In genomic region chr17:45317113-45317820, GRCh38 we compare ENCODE assay signal across 1 cellular context.
A peak's percentile ranks its signal among the peaks of the same experiment; 100 is the strongest.
TF ChIP-seq lines count a peak whose summit lies in the region.

No MANE protein-coding gene starts in this region.

TF ChIP-seq in HEK293, 187 proteins besides CTCF, POLR2A, EP300 and RAD21 (continued from another document):
- TF ChIP-seq, protein P1, sequence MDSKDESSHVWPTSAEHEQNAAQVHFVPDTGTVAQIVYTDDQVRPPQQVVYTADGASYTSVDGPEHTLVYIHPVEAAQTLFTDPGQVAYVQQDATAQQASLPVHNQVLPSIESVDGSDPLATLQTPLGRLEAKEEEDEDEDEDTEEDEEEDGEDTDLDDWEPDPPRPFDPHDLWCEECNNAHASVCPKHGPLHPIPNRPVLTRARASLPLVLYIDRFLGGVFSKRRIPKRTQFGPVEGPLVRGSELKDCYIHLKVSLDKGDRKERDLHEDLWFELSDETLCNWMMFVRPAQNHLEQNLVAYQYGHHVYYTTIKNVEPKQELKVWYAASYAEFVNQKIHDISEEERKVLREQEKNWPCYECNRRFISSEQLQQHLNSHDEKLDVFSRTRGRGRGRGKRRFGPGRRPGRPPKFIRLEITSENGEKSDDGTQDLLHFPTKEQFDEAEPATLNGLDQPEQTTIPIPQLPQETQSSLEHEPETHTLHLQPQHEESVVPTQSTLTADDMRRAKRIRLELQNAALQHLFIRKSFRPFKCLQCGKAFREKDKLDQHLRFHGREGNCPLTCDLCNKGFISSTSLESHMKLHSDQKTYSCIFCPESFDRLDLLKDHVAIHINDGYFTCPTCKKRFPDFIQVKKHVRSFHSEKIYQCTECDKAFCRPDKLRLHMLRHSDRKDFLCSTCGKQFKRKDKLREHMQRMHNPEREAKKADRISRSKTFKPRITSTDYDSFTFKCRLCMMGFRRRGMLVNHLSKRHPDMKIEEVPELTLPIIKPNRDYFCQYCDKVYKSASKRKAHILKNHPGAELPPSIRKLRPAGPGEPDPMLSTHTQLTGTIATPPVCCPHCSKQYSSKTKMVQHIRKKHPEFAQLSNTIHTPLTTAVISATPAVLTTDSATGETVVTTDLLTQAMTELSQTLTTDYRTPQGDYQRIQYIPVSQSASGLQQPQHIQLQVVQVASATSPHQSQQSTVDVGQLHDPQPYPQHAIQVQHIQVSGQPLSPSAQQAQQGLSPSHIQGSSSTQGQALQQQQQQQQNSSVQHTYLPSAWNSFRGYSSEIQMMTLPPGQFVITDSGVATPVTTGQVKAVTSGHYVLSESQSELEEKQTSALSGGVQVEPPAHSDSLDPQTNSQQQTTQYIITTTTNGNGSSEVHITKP (tag by site-specific recombination; IDR thresholded peaks at IDR 0.05), result 0 out of 2 replicates have a peak, but pooled peaks have one; percentile 46
- TF ChIP-seq SP7 (tag by site-specific recombination; IDR thresholded peaks at IDR 0.05), result peak; percentile 56
- TF ChIP-seq ZNF19 (tag by site-specific recombination; IDR thresholded peaks at IDR 0.05; ENCODE audit: low read depth), result no peak
- no peak for TF ChIP-seq ZNF175 (tag by site-specific recombination; IDR thresholded peaks at IDR 0.05)
- no peak for TF ChIP-seq ZNF394 (tag by site-specific recombination; IDR thresholded peaks at IDR 0.05; ENCODE audit: borderline replicate concordance)
- TF ChIP-seq ZNF324 (tag by site-specific recombination; IDR thresholded peaks at IDR 0.05), result no peak
- TF ChIP-seq ZNF549 (tag by site-specific recombination; IDR thresholded peaks at IDR 0.05), result no peak
- TF ChIP-seq ZXDB (tag by site-specific recombination; IDR thresholded peaks at IDR 0.05), result no peak
- TF ChIP-seq GLIS2 (tag by site-specific recombination; IDR thresholded peaks at IDR 0.05), result no peak
- no peak for TF ChIP-seq ZNF624 (tag by site-specific recombination; IDR thresholded peaks at IDR 0.05)
- no peak for TF ChIP-seq ZNF585B (tag by site-specific recombination; IDR thresholded peaks at IDR 0.05)
- TF ChIP-seq PRDM1 (tag by site-specific recombination; IDR thresholded peaks at IDR 0.05), result no peak
- TF ChIP-seq ZNF510 (tag by site-specific recombination; IDR thresholded peaks at IDR 0.05; ENCODE audit: insufficient replicate concordance), result no peak
- TF ChIP-seq FEZF1 (tag by site-specific recombination; IDR thresholded peaks at IDR 0.05), result no peak
- no peak for TF ChIP-seq ZNF677 (tag by site-specific recombination; IDR thresholded peaks at IDR 0.05)
- no peak for TF ChIP-seq SETDB1 (IDR thresholded peaks at IDR 0.05; ENCODE audit: insufficient read length, low read length)
- TF ChIP-seq, protein P2, sequence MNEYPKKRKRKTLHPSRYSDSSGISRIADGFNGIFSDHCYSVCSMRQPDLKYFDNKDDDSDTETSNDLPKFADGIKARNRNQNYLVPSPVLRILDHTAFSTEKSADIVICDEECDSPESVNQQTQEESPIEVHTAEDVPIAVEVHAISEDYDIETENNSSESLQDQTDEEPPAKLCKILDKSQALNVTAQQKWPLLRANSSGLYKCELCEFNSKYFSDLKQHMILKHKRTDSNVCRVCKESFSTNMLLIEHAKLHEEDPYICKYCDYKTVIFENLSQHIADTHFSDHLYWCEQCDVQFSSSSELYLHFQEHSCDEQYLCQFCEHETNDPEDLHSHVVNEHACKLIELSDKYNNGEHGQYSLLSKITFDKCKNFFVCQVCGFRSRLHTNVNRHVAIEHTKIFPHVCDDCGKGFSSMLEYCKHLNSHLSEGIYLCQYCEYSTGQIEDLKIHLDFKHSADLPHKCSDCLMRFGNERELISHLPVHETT (tag by site-specific recombination; IDR thresholded peaks at IDR 0.05), result no peak
- TF ChIP-seq, protein P3, sequence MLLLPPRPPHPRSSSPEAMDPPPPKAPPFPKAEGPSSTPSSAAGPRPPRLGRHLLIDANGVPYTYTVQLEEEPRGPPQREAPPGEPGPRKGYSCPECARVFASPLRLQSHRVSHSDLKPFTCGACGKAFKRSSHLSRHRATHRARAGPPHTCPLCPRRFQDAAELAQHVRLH (tag by site-specific recombination; IDR thresholded peaks at IDR 0.05), result no peak
- no peak for TF ChIP-seq MYNN (tag by site-specific recombination; IDR thresholded peaks at IDR 0.05; ENCODE audit: borderline replicate concordance)
- no peak for TF ChIP-seq ZEB2 (tag by site-specific recombination; IDR thresholded peaks at IDR 0.05)
- peak; percentile 80 for TF ChIP-seq KLF1 (tag by site-specific recombination; IDR thresholded peaks at IDR 0.05)
- no peak for TF ChIP-seq ZNF48 (tag by site-specific recombination; IDR thresholded peaks at IDR 0.05)
- no peak for TF ChIP-seq ZNF660 (tag by site-specific recombination; IDR thresholded peaks at IDR 0.05)
- no peak for TF ChIP-seq ZFP3 (tag by site-specific recombination; IDR thresholded peaks at IDR 0.05; ENCODE audit: low read depth)
- peak; percentile 50; the same call in 1 of the 2 replicates for TF ChIP-seq ZNF600 (tag by site-specific recombination; IDR thresholded peaks at IDR 0.05)
- TF ChIP-seq ZNF341 (tag by site-specific recombination; IDR thresholded peaks at IDR 0.05; ENCODE audit: low read depth), result peak; percentile 85
- TF ChIP-seq, protein P4, sequence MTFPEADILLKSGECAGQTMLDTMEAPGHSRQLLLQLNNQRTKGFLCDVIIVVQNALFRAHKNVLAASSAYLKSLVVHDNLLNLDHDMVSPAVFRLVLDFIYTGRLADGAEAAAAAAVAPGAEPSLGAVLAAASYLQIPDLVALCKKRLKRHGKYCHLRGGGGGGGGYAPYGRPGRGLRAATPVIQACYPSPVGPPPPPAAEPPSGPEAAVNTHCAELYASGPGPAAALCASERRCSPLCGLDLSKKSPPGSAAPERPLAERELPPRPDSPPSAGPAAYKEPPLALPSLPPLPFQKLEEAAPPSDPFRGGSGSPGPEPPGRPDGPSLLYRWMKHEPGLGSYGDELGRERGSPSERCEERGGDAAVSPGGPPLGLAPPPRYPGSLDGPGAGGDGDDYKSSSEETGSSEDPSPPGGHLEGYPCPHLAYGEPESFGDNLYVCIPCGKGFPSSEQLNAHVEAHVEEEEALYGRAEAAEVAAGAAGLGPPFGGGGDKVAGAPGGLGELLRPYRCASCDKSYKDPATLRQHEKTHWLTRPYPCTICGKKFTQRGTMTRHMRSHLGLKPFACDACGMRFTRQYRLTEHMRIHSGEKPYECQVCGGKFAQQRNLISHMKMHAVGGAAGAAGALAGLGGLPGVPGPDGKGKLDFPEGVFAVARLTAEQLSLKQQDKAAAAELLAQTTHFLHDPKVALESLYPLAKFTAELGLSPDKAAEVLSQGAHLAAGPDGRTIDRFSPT (tag by site-specific recombination; IDR thresholded peaks at IDR 0.05), result no peak
- no peak for TF ChIP-seq ZNF146 (tag by site-specific recombination; IDR thresholded peaks at IDR 0.05)
- TF ChIP-seq ZNF544 (tag by site-specific recombination; IDR thresholded peaks at IDR 0.05), result no peak
- no peak for TF ChIP-seq ZNF621 (tag by site-specific recombination; IDR thresholded peaks at IDR 0.05)
- no peak for TF ChIP-seq ZNF114 (tag by site-specific recombination; IDR thresholded peaks at IDR 0.05)
- TF ChIP-seq ZFP41 (tag by site-specific recombination; IDR thresholded peaks at IDR 0.05; ENCODE audit: borderline replicate concordance), result no peak
- TF ChIP-seq ZNF548 (tag by site-specific recombination; IDR thresholded peaks at IDR 0.05), result no peak
- no peak for TF ChIP-seq ZNF292 (tag by site-specific recombination; IDR thresholded peaks at IDR 0.05; ENCODE audit: borderline replicate concordance, low read depth)
- TF ChIP-seq, protein P5, sequence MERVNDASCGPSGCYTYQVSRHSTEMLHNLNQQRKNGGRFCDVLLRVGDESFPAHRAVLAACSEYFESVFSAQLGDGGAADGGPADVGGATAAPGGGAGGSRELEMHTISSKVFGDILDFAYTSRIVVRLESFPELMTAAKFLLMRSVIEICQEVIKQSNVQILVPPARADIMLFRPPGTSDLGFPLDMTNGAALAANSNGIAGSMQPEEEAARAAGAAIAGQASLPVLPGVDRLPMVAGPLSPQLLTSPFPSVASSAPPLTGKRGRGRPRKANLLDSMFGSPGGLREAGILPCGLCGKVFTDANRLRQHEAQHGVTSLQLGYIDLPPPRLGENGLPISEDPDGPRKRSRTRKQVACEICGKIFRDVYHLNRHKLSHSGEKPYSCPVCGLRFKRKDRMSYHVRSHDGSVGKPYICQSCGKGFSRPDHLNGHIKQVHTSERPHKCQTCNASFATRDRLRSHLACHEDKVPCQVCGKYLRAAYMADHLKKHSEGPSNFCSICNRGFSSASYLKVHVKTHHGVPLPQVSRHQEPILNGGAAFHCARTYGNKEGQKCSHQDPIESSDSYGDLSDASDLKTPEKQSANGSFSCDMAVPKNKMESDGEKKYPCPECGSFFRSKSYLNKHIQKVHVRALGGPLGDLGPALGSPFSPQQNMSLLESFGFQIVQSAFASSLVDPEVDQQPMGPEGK (tag by site-specific recombination; IDR thresholded peaks at IDR 0.05), result peak; percentile 12; the same call in 1 of the 2 replicates
- peak; percentile 74 for TF ChIP-seq ZNF335 (tag by site-specific recombination; conservative IDR thresholded peaks at IDR 0.05)
- no peak for TF ChIP-seq GLI4 (tag by site-specific recombination; IDR thresholded peaks at IDR 0.05)
- TF ChIP-seq KLF7 (tag by site-specific recombination; IDR thresholded peaks at IDR 0.05; ENCODE audit: borderline replicate concordance), result no peak
- no peak for TF ChIP-seq ZNF155 (tag by site-specific recombination; IDR thresholded peaks at IDR 0.05)
- TF ChIP-seq ZNF670 (tag by site-specific recombination; IDR thresholded peaks at IDR 0.05; ENCODE audit: low read depth), result no peak
- no peak for TF ChIP-seq GFI1B (tag by site-specific recombination; IDR thresholded peaks at IDR 0.05)
- TF ChIP-seq ZNF791 (tag by site-specific recombination; IDR thresholded peaks at IDR 0.05), result no peak
- peak; percentile 77 for TF ChIP-seq EGR2 (tag by site-specific recombination; IDR thresholded peaks at IDR 0.05; ENCODE audit: low read depth)
- TF ChIP-seq ZNF521 (tag by site-specific recombination; IDR thresholded peaks at IDR 0.05), result no peak
